ENCODE assay signal across 21 cellular contexts in the genomic region with DNA sequence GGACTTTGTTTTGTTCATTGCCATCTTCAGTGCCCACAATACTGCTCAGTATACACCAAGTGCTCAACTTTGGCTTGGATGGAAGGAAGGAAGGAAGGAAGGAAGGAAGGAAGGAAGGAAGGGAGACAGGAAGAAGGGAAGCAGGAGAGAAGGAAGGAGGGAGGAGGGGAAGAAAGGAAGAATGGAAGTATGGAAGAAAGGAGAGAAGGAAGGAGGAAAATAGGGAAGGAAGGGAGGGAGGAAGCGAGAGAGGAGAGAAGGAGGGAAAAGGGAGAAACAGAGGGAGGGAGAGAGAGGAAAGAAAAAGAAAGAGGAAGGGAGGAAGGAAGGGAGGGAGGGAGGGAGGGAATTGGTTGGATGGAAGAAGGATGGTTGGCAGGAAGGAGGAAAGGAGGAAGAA. TPM values are rescaled to one million over a fixed set of nuclear protein-coding genes. Genes with fewer than 3 reads are reported as not detected.
A peak's percentile ranks its signal among the peaks of the same experiment; 100 is the strongest.
DNase-seq lines count a peak whose midpoint lies in the region; ATAC-seq and TF ChIP-seq lines count a peak whose summit lies in the region.
"Had no signal": no experiment of that assay in that cellular context is flagged by ENCODE, and none has a peak within 500 bp of the region (broad histone marks: within the 10 kb centered on the region; RNA-seq: fewer than 3 reads in every experiment).

No MANE protein-coding gene starts in this region.

- no peak overlapping the region for H3K27ac ChIP-seq in CD4-positive, alpha-beta T cell (ENCODE audit: low read depth, low read length)
- H3K27ac ChIP-seq in naive thymus-derived CD4-positive, alpha-beta T cell (ENCODE audit: low read depth, low read length): no peak overlapping the region
- H3K27ac ChIP-seq: BLaER1 treated with 17β-estradiol and CSF1 and Interleukin-3, amounts not matched to agents 10 nM and 100 nM; SJCRH30 had no signal

- H3K4me1 ChIP-seq in naive thymus-derived CD4-positive, alpha-beta T cell (ENCODE audit: control insufficient read depth in 2 of 2, insufficient read depth in 2 of 2, low read length in 2 of 2): peaks cover 15 to 22% of the 10 kb centered on the region in 2 donors

- POLR2A ChIA-PET in CD4-positive, alpha-beta T cell (lab: Charles Lee): interaction anchor here (1.0 to 1.6 kb wide), 2 partner anchors 20 to 22 kb away, joined by 3 to 5 read pairs; no protein-coding TSS in a partner anchor
- POLR2A ChIA-PET in naive thymus-derived CD4-positive, alpha-beta T cell (lab: Charles Lee): interaction anchor here (1.4 kb wide), 1 partner anchor 24 kb away, joined by 3 read pairs; no protein-coding TSS in a partner anchor

- H3K4me3 Mint-ChIP-seq in activated CD4-positive, alpha-beta T cell treated with anti-CD3 and anti-CD28 coated beads, Interleukin-2, amount 10 ng/mL, durations not matched to agents 24 days and 14 days: peak overlapping the region; percentile 21
- no peak overlapping the region for H3K4me3 Mint-ChIP-seq in CD4-positive, alpha-beta T cell
- no peak overlapping the region for H3K4me3 Mint-ChIP-seq in activated naive CD8-positive, alpha-beta T cell treated with anti-CD3 and anti-CD28 coated beads, Interleukin-2, amount 50 U/mL, for 24 hours
- peak overlapping the region in 5 of 10 donors; percentile 10 to 55 (median 30) for H3K4me3 Mint-ChIP-seq in naive thymus-derived CD4-positive, alpha-beta T cell

- no peaks in the 10 kb centered on the region for H3K9me3 ChIP-seq in CD4-positive, alpha-beta T cell (ENCODE audit: control insufficient read depth, low read length)
- no peaks in the 10 kb centered on the region for H3K9me3 ChIP-seq in naive thymus-derived CD4-positive, alpha-beta T cell (ENCODE audit: control insufficient read depth in 2 of 3, low read length in 3 of 3)
- H3K9me3 ChIP-seq: BLaER1 treated with 17β-estradiol and CSF1 and Interleukin-3, amounts not matched to agents 10 nM and 100 nM; SJCRH30 had no signal

- intact Hi-C loops in activated CD4-positive, alpha-beta T cell treated with anti-CD3 and anti-CD28 coated beads, Interleukin-2, amount 10 ng/mL, durations not matched to agents 24 days and 14 days (cut with micrococcal nuclease): no loop called here
- intact Hi-C loops in CD4-positive, alpha-beta T cell (cut with DNase I, micrococcal nuclease): loop anchor here in 1 of 2 experiments (1.0 kb wide), 1 partner anchor 22 kb away; no protein-coding TSS in a partner anchor
- intact Hi-C loops in naive thymus-derived CD4-positive, alpha-beta T cell (cut with micrococcal nuclease): loop anchor here (1.0 to 5.0 kb wide), 5 partner anchors 22 to 857 kb away; partner anchors contain the start of genes ADO (in 1 of the 2) and EGR2 (in 1 of the 2)

- peaks cover 24% of the 10 kb centered on the region for H3K4me1 Mint-ChIP-seq in activated CD4-positive, alpha-beta T cell treated with anti-CD3 and anti-CD28 coated beads, Interleukin-2, amount 10 ng/mL, durations not matched to agents 24 days and 14 days
- peaks cover 23% of the 10 kb centered on the region for H3K4me1 Mint-ChIP-seq in CD4-positive, alpha-beta T cell (ENCODE audit: low read depth)
- peaks cover 34% of the 10 kb centered on the region for H3K4me1 Mint-ChIP-seq in activated naive CD8-positive, alpha-beta T cell treated with anti-CD3 and anti-CD28 coated beads, Interleukin-2, amount 50 U/mL, for 24 hours
- peaks cover 18 to 24% (median 23%) of the 10 kb centered on the region in 7 donors for H3K4me1 Mint-ChIP-seq in naive thymus-derived CD4-positive, alpha-beta T cell

- H3K27me3 ChIP-seq in CD4-positive, alpha-beta T cell (ENCODE audit: control insufficient read depth, insufficient read depth, low read length): no peaks in the 10 kb centered on the region
- no peaks in the 10 kb centered on the region for H3K27me3 ChIP-seq in naive thymus-derived CD4-positive, alpha-beta T cell (ENCODE audit: control insufficient read depth in 2 of 2, insufficient read depth in 2 of 2, low read length in 2 of 2)
- H3K27me3 ChIP-seq: BLaER1 treated with 17β-estradiol and CSF1 and Interleukin-3, amounts not matched to agents 10 nM and 100 nM; SJCRH30 had no signal

- in situ Hi-C loops in KBM-7 (cut with MboI; ENCODE audit: low pct_unique_long_range_greater_than_20kb, low sequenced_read_pairs): no loop called here

- no peak for DNase-seq in activated CD4-positive, alpha-beta T cell treated with anti-CD3 and anti-CD28 coated beads, Interleukin-2, amount 10 ng/mL, durations not matched to agents 24 days and 14 days
- DNase-seq in activated CD4-positive, alpha-beta T cell treated with anti-CD3 and anti-CD28 coated beads for 4 hours: no peak
- no peak for DNase-seq in CD4-positive, alpha-beta T cell
- no peak for DNase-seq in activated naive CD8-positive, alpha-beta T cell treated with anti-CD3 and anti-CD28 coated beads, Interleukin-2, amount 50 U/mL, for 24 hours
- no peak for DNase-seq in naive thymus-derived CD4-positive, alpha-beta T cell
- DNase-seq in KBM-7 (no peak), dedifferentiated amniotic fluid mesenchymal stem cell (ENCODE audit: extremely low spot score) (no peak)
- DNase-seq: 8988T, EL, GF-D8, Kasumi-1, NCI-H1694, NCI-H2081, NCI-H2171, NCI-H446, NCI-H526 treated with DMSO at 0.1 percent for 48 hours, OCI-M1, SJCRH30 had no signal

- ATAC-seq in CD4-positive, alpha-beta T cell (ENCODE audit: poor library complexity): no peak
- ATAC-seq in activated naive CD8-positive, alpha-beta T cell treated with anti-CD3 and anti-CD28 coated beads, Interleukin-2, amount 50 U/mL, for 24 hours: no peak
- ATAC-seq in naive thymus-derived CD4-positive, alpha-beta T cell: no peak

- H3K27ac Mint-ChIP-seq in activated CD4-positive, alpha-beta T cell treated with anti-CD3 and anti-CD28 coated beads, Interleukin-2, amount 10 ng/mL, durations not matched to agents 24 days and 14 days: peak overlapping the region; percentile 66
- peak overlapping the region; percentile 4 for H3K27ac Mint-ChIP-seq in CD4-positive, alpha-beta T cell
- peak overlapping the region; percentile 50 for H3K27ac Mint-ChIP-seq in activated naive CD8-positive, alpha-beta T cell treated with anti-CD3 and anti-CD28 coated beads, Interleukin-2, amount 50 U/mL, for 24 hours
- peak overlapping the region in 5 of 9 donors; percentile 6 to 58 (median 25) for H3K27ac Mint-ChIP-seq in naive thymus-derived CD4-positive, alpha-beta T cell

- peaks cover 5% of the 10 kb centered on the region for H3K36me3 Mint-ChIP-seq in activated CD4-positive, alpha-beta T cell treated with anti-CD3 and anti-CD28 coated beads, Interleukin-2, amount 10 ng/mL, durations not matched to agents 24 days and 14 days (ENCODE audit: low read depth)
- no peaks in the 10 kb centered on the region for H3K36me3 Mint-ChIP-seq in CD4-positive, alpha-beta T cell (ENCODE audit: low read depth)
- no peaks in the 10 kb centered on the region for H3K36me3 Mint-ChIP-seq in activated naive CD8-positive, alpha-beta T cell treated with anti-CD3 and anti-CD28 coated beads, Interleukin-2, amount 50 U/mL, for 24 hours (ENCODE audit: low read depth)
- peaks cover 0 to 9% (median 0%) of the 10 kb centered on the region in 5 donors for H3K36me3 Mint-ChIP-seq in naive thymus-derived CD4-positive, alpha-beta T cell
- H3K36me3 Mint-ChIP-seq: CD8-positive, alpha-beta memory T cell; IgD-negative memory B cell had no signal

- peaks cover 18% of the 10 kb centered on the region for H3K9me3 Mint-ChIP-seq in activated CD4-positive, alpha-beta T cell treated with anti-CD3 and anti-CD28 coated beads, Interleukin-2, amount 10 ng/mL, durations not matched to agents 24 days and 14 days
- H3K9me3 Mint-ChIP-seq in CD4-positive, alpha-beta T cell: no peaks in the 10 kb centered on the region
- H3K9me3 Mint-ChIP-seq in activated naive CD8-positive, alpha-beta T cell treated with anti-CD3 and anti-CD28 coated beads, Interleukin-2, amount 50 U/mL, for 24 hours: peaks cover 5% of the 10 kb centered on the region
- peaks cover 0 to 3% (median 0%) of the 10 kb centered on the region in 11 donors for H3K9me3 Mint-ChIP-seq in naive thymus-derived CD4-positive, alpha-beta T cell
- H3K9me3 Mint-ChIP-seq: CD8-positive, alpha-beta memory T cell had no signal

- H3K27me3 Mint-ChIP-seq in activated CD4-positive, alpha-beta T cell treated with anti-CD3 and anti-CD28 coated beads, Interleukin-2, amount 10 ng/mL, durations not matched to agents 24 days and 14 days: peaks cover 11% of the 10 kb centered on the region
- no peaks in the 10 kb centered on the region for H3K27me3 Mint-ChIP-seq in CD4-positive, alpha-beta T cell
- H3K27me3 Mint-ChIP-seq in activated naive CD8-positive, alpha-beta T cell treated with anti-CD3 and anti-CD28 coated beads, Interleukin-2, amount 50 U/mL, for 24 hours: no peaks in the 10 kb centered on the region
- H3K27me3 Mint-ChIP-seq in naive thymus-derived CD4-positive, alpha-beta T cell: peaks cover 0 to 11% (median 0%) of the 10 kb centered on the region in 5 donors
- H3K27me3 Mint-ChIP-seq: CD8-positive, alpha-beta memory T cell had no signal

- CTCF ChIA-PET in CD4-positive, alpha-beta T cell (lab: Charles Lee): no interaction called here
- CTCF ChIA-PET in naive thymus-derived CD4-positive, alpha-beta T cell (lab: Charles Lee): no interaction called here

- TF ChIP-seq CTCF in CD4-positive, alpha-beta T cell (IDR thresholded peaks at IDR 0.05): no peak

- no peaks in the 10 kb centered on the region for H3K36me3 ChIP-seq in naive thymus-derived CD4-positive, alpha-beta T cell (ENCODE audit: control insufficient read depth in 2 of 3, insufficient read depth in 3 of 3, low read length in 3 of 3)
- H3K36me3 ChIP-seq: BLaER1 treated with 17β-estradiol and CSF1 and Interleukin-3, amounts not matched to agents 10 nM and 100 nM; SJCRH30 had no signal

- H3K4me3 ChIP-seq in naive thymus-derived CD4-positive, alpha-beta T cell (ENCODE audit: low read length): no peak overlapping the region
- H3K4me3 ChIP-seq: BLaER1 treated with 17β-estradiol and CSF1 and Interleukin-3, amounts not matched to agents 10 nM and 100 nM; SJCRH30 had no signal

RNA-seq across cellular contexts. Expression of gene ADO, which starts 49.6 kb away (rescaled TPM):
- total RNA-seq in activated CD4-positive, alpha-beta T cell treated with anti-CD3 and anti-CD28 coated beads, Interleukin-2, amount 10 ng/mL, durations not matched to agents 24 days and 14 days: 43.6 and 43.8 TPM in 2 replicates
- total RNA-seq in CD4-positive, alpha-beta T cell: 10 to 100 TPM; 14.3 to 15.9 TPM
- total RNA-seq in naive thymus-derived CD4-positive, alpha-beta T cell: 10 to 100 TPM in 4 of 5 experiments, 1 to 10 TPM in 1; 9.8 to 21.3 (median 15.6) TPM
- polyA plus RNA-seq in naive thymus-derived CD4-positive, alpha-beta T cell: 1 to 10 TPM; 2.0 to 2.3 TPM

Comparison
In these comparisons a context has a peak if more than half of its experiments do, and no peak if none do; other contexts are left out.
1. H3K27ac Mint-ChIP-seq: peak in every context shown above with its lines; median percentile 66 in activated CD4-positive, alpha-beta T cell treated with anti-CD3 and anti-CD28 coated beads, Interleukin-2, amount 10 ng/mL, durations not matched to agents 24 days and 14 days; 50 in activated naive CD8-positive, alpha-beta T cell treated with anti-CD3 and anti-CD28 coated beads, Interleukin-2, amount 50 U/mL, for 24 hours; 25 in naive thymus-derived CD4-positive, alpha-beta T cell; 4 in CD4-positive, alpha-beta T cell.